28 cellular contexts compared by ENCODE assay signal in the genomic region with DNA sequence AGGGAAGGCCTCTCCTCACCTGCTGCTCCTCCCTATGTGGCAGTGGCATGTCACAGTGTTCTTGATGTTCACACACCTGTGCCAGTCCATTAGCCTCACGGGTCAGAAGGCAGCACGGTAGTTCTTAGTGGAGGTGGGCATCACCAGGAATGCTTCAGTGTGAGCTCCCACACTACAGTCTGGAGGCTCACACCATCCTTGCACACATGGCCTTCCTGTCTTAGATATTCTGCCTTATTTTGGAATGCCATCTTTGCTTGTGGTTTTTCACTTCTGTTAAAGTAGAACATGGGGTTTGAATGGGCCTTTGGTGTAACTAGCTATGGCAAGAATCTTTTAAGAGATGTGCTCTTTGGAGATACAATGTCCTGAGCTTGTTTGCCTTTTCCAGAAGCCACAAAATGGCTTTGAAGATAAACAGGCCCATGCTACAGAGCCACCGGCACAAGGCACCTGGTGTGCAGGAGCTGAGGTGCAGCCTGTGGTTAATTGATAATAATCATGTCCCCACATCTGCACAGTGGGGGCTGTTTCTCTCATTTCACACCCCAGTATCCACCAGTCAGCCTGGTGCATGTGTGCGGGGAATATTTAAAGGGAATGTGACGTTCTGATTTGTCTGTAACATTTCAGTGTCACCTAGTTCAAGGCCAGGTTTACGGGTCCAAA. TPM values are rescaled to one million over a fixed set of nuclear protein-coding genes. Genes with fewer than 3 reads are reported as not detected.
A peak's percentile ranks its signal among the peaks of the same experiment; 100 is the strongest.
DNase-seq lines count a peak whose midpoint lies in the region; ATAC-seq and TF ChIP-seq lines count a peak whose summit lies in the region.
"Had no signal": no experiment of that assay in that cellular context is flagged by ENCODE, and none has a peak within 500 bp of the region (broad histone marks: within the 10 kb centered on the region; RNA-seq: fewer than 3 reads in every experiment).

No MANE protein-coding gene starts in this region.

- H3K27me3 ChIP-seq in CD8-positive, alpha-beta T cell (ENCODE audit: insufficient read depth, low read length): no peaks in the 10 kb centered on the region
- H3K27me3 ChIP-seq in DND-41 (ENCODE audit: insufficient read depth, low read length, poor library complexity): no peaks in the 10 kb centered on the region
- no peaks in the 10 kb centered on the region for H3K27me3 ChIP-seq in lower lobe of right lung (ENCODE audit: low read depth)

- CTCF ChIA-PET in CD8-positive, alpha-beta T cell (lab: Charles Lee): interaction anchor here (1.1 to 2.0 kb wide), 8 partner anchors 10 to 60 kb away, joined by 3 to 11 read pairs (median 4); no protein-coding TSS in a partner anchor
- CTCF ChIA-PET in WTC11 (lab: Charles Lee): interaction anchor here (0.8 to 2.4 kb wide), 12 partner anchors 14 to 87 kb away, joined by 3 to 14 read pairs (median 6); no protein-coding TSS in a partner anchor

- peaks cover 36% of the 10 kb centered on the region for H3K79me2 ChIP-seq in DND-41 (ENCODE audit: insufficient read depth, low read length)

- H3K4me1 ChIP-seq in CD8-positive, alpha-beta T cell (ENCODE audit: insufficient read depth, low read length): peaks cover 27% of the 10 kb centered on the region
- H3K4me1 ChIP-seq in DND-41 (ENCODE audit: insufficient read depth, low read length) (peaks cover 25% of the 10 kb centered on the region), lower lobe of right lung (peaks cover 26% of the 10 kb centered on the region)

- H3K9ac ChIP-seq in DND-41 (ENCODE audit: low read depth, low read length): no peak overlapping the region

- H3K4me1 Mint-ChIP-seq in CD8-positive, alpha-beta T cell (ENCODE audit: low read depth): peaks cover 25% of the 10 kb centered on the region
- H3K4me1 Mint-ChIP-seq in WTC11: peaks cover 13% of the 10 kb centered on the region
- peaks cover 18% of the 10 kb centered on the region for H3K4me1 Mint-ChIP-seq in activated CD4-positive, alpha-beta T cell treated with anti-CD3 and anti-CD28 coated beads, Interleukin-2, amount 10 ng/mL, durations not matched to agents 24 days and 14 days

- H3K36me3 Mint-ChIP-seq in CD8-positive, alpha-beta T cell: peaks cover 63% of the 10 kb centered on the region
- peaks cover 61% of the 10 kb centered on the region for H3K36me3 Mint-ChIP-seq in WTC11
- H3K36me3 Mint-ChIP-seq in activated CD4-positive, alpha-beta T cell treated with anti-CD3 and anti-CD28 coated beads, Interleukin-2, amount 10 ng/mL, durations not matched to agents 24 days and 14 days (ENCODE audit: low read depth): peaks cover 56% of the 10 kb centered on the region

- H3K36me3 ChIP-seq in CD8-positive, alpha-beta T cell (ENCODE audit: insufficient read depth, low read length): peaks cover 43% of the 10 kb centered on the region
- H3K36me3 ChIP-seq in DND-41 (ENCODE audit: insufficient read depth, low read length) (peaks cover 63% of the 10 kb centered on the region), lower lobe of right lung (peaks cover 60% of the 10 kb centered on the region)

- no peak overlapping the region for H3K27ac ChIP-seq in CD8-positive, alpha-beta T cell (ENCODE audit: low read depth, low read length)
- H3K27ac ChIP-seq in DND-41 (ENCODE audit: low read length) (peak overlapping the region; percentile 30; the same call in 1 of the 2 replicates), lower lobe of right lung (no peak overlapping the region)
- H3K27ac ChIP-seq: C4-2B, HL-60 had no signal

- H3K27me3 Mint-ChIP-seq in CD8-positive, alpha-beta T cell (ENCODE audit: low read depth): no peaks in the 10 kb centered on the region
- no peaks in the 10 kb centered on the region for H3K27me3 Mint-ChIP-seq in WTC11 (ENCODE audit: low read depth)
- H3K27me3 Mint-ChIP-seq in activated CD4-positive, alpha-beta T cell treated with anti-CD3 and anti-CD28 coated beads, Interleukin-2, amount 10 ng/mL, durations not matched to agents 24 days and 14 days: no peaks in the 10 kb centered on the region

- no peak overlapping the region for H3K4me3 ChIP-seq in CD8-positive, alpha-beta T cell (ENCODE audit: low read depth, low read length)
- H3K4me3 ChIP-seq in DND-41 (ENCODE audit: low read depth in 1 of 2, low read length in 2 of 2) (no peak overlapping the region), lower lobe of right lung (no peak overlapping the region)

- H3K9me3 ChIP-seq in CD8-positive, alpha-beta T cell (ENCODE audit: low read length): peaks cover 3% of the 10 kb centered on the region
- H3K9me3 ChIP-seq in DND-41 (ENCODE audit: insufficient read depth, low read length, severe bottlenecking): no peaks in the 10 kb centered on the region
- H3K9me3 ChIP-seq in lower lobe of right lung: no peaks in the 10 kb centered on the region

- H3K27ac Mint-ChIP-seq in CD8-positive, alpha-beta T cell: peak overlapping the region; percentile 41
- H3K27ac Mint-ChIP-seq in WTC11: peak overlapping the region; percentile 90; the same call in 1 of the 2 replicates
- no peak overlapping the region for H3K27ac Mint-ChIP-seq in activated CD4-positive, alpha-beta T cell treated with anti-CD3 and anti-CD28 coated beads, Interleukin-2, amount 10 ng/mL, durations not matched to agents 24 days and 14 days

- TF ChIP-seq CTCF in CD8-positive, alpha-beta T cell (IDR thresholded peaks at IDR 0.05): no peak
- TF ChIP-seq CTCF in DND-41 (IDR thresholded peaks at IDR 0.05; ENCODE audit: borderline replicate concordance, extremely low read depth, low read length, poor library complexity, severe bottlenecking) (no peak), WTC11 (IDR thresholded peaks at IDR 0.05) (no peak), lower lobe of right lung (IDR thresholded peaks at IDR 0.05) (no peak)

- H4K20me1 ChIP-seq in DND-41 (ENCODE audit: insufficient read depth, low read length): peaks cover 28% of the 10 kb centered on the region

- POLR2A ChIA-PET in CD8-positive, alpha-beta T cell (lab: Charles Lee): interaction anchor here (0.7 kb wide), 1 partner anchor 32 kb away, joined by 3 read pairs; no protein-coding TSS in a partner anchor
- POLR2A ChIA-PET in WTC11 (lab: Charles Lee): interaction anchor here (0.9 kb wide), 1 partner anchor 12 kb away, joined by 3 read pairs; a partner anchor contains a TSS

- H3K4me3 Mint-ChIP-seq in CD8-positive, alpha-beta T cell: no peak overlapping the region
- no peak overlapping the region for H3K4me3 Mint-ChIP-seq in WTC11
- no peak overlapping the region for H3K4me3 Mint-ChIP-seq in activated CD4-positive, alpha-beta T cell treated with anti-CD3 and anti-CD28 coated beads, Interleukin-2, amount 10 ng/mL, durations not matched to agents 24 days and 14 days

- ATAC-seq in CD8-positive, alpha-beta T cell: no peak
- ATAC-seq in DND-41 (ENCODE audit: insufficient read depth, low read depth) (no peak), WTC11 (no peak), lower lobe of right lung (no peak), HG02623 (IDR thresholded peaks at IDR 0.05; ENCODE audit: unreplicated experiment) (no peak)
- ATAC-seq: HCT116 had no signal

- H3K4me2 ChIP-seq in DND-41 (ENCODE audit: insufficient read depth, low read length): no peak overlapping the region

- DNase-seq in CD8-positive, alpha-beta T cell: no peak
- DNase-seq in DND-41 (no peak), WTC11 (ENCODE audit: low spot score) (no peak), lower lobe of right lung (peak; percentile 6), Kasumi-1 (lab: John Stamatoyannopoulos, UW) (no peak), CD1c-positive myeloid dendritic cell (ENCODE audit: extremely low spot score) (no peak)
- DNase-seq in activated CD4-positive, alpha-beta T cell treated with anti-CD3 and anti-CD28 coated beads, Interleukin-2, amount 10 ng/mL, durations not matched to agents 24 days and 14 days: no peak
- DNase-seq: GOT3; Karpas-422; NCI-H1105 treated with DMSO at 0.1 percent for 48 hours; NCI-H146; NCI-H1930; NCI-H2107; NCI-H446 treated with DMSO at 0.1 percent for 48 hours; NCI-H526; NCI-H82; NK-92 treated with Interleukin-12 subunit alpha and Interleukin-12 subunit beta, amount 100 ng/mL, for 24 hours; RPMI8226; SHP77 had no signal

- intact Hi-C loops in CD8-positive, alpha-beta T cell (cut with DNase I, micrococcal nuclease): no loop called here
- intact Hi-C loops in lower lobe of right lung (cut with DNase I): no loop called here
- intact Hi-C loops in activated CD4-positive, alpha-beta T cell treated with anti-CD3 and anti-CD28 coated beads, Interleukin-2, amount 10 ng/mL, durations not matched to agents 24 days and 14 days (cut with micrococcal nuclease): no loop called here

- no peaks in the 10 kb centered on the region for H3K9me3 Mint-ChIP-seq in CD8-positive, alpha-beta T cell
- no peaks in the 10 kb centered on the region for H3K9me3 Mint-ChIP-seq in WTC11
- no peaks in the 10 kb centered on the region for H3K9me3 Mint-ChIP-seq in activated CD4-positive, alpha-beta T cell treated with anti-CD3 and anti-CD28 coated beads, Interleukin-2, amount 10 ng/mL, durations not matched to agents 24 days and 14 days

- no peak overlapping the region for H2AFZ ChIP-seq in DND-41 (ENCODE audit: low read depth, low read length)

TF ChIP-seq in WTC11, 78 proteins besides CTCF, POLR2A, EP300 and RAD21 (continues in another document):
- no peak for TF ChIP-seq HMGA2 (CRISPR knock-in tag; IDR thresholded peaks at IDR 0.05)
- TF ChIP-seq, protein P1, sequence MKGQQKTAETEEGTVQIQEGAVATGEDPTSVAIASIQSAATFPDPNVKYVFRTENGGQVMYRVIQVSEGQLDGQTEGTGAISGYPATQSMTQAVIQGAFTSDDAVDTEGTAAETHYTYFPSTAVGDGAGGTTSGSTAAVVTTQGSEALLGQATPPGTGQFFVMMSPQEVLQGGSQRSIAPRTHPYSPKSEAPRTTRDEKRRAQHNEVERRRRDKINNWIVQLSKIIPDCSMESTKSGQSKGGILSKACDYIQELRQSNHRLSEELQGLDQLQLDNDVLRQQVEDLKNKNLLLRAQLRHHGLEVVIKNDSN (CRISPR knock-in tag; IDR thresholded peaks at IDR 0.05): no peak

RNA-seq across cellular contexts. Expression of a gene that starts 3.2 kb away (rescaled TPM):
- total RNA-seq in CD8-positive, alpha-beta T cell: 10 to 100 TPM; 19.1 to 22.6 TPM
- total RNA-seq in WTC11 (2021) (26.2 to 41.7 TPM (median 30.8 TPM) in 3 replicates), lower lobe of right lung (10.4 TPM)
- 13.0 and 14.0 TPM in 2 replicates for total RNA-seq in activated CD4-positive, alpha-beta T cell treated with anti-CD3 and anti-CD28 coated beads, Interleukin-2, amount 10 ng/mL, durations not matched to agents 24 days and 14 days
- total RNA-seq: M059J, SK-MEL-5 had no signal

RNA-seq across cellular contexts. Expression of a gene that starts 11.3 kb away (rescaled TPM):
- total RNA-seq in CD8-positive, alpha-beta T cell: 10 to 100 TPM; 48.7 to 48.8 TPM
- total RNA-seq in WTC11 (2021) (56.2 to 70.2 TPM (median 56.6 TPM) in 3 replicates), lower lobe of right lung (26.2 TPM)
- total RNA-seq in activated CD4-positive, alpha-beta T cell treated with anti-CD3 and anti-CD28 coated beads, Interleukin-2, amount 10 ng/mL, durations not matched to agents 24 days and 14 days: 50.0 and 58.0 TPM in 2 replicates

RNA-seq across cellular contexts. Expression of a gene that starts 23.0 kb away (rescaled TPM):
- total RNA-seq in CD8-positive, alpha-beta T cell: 10 to 100 TPM; 44.7 to 46.6 TPM
- total RNA-seq in WTC11 (2021): 69.3 to 87.3 TPM (median 71.6 TPM) in 3 replicates
- 54.6 TPM for total RNA-seq in lower lobe of right lung
- total RNA-seq in activated CD4-positive, alpha-beta T cell treated with anti-CD3 and anti-CD28 coated beads, Interleukin-2, amount 10 ng/mL, durations not matched to agents 24 days and 14 days: 58.5 and 61.2 TPM in 2 replicates

RNA-seq across cellular contexts. Expression of a gene that starts 57.5 kb away (rescaled TPM):
- under 1 TPM in 1 of 2 experiments, not detected in 1; 0.44 TPM for total RNA-seq in CD8-positive, alpha-beta T cell
- total RNA-seq in WTC11 (2021) (0.57 to 1.3 TPM (median 0.66 TPM) in 3 replicates), lower lobe of right lung (not detected)
- not detected in 2 replicates for total RNA-seq in activated CD4-positive, alpha-beta T cell treated with anti-CD3 and anti-CD28 coated beads, Interleukin-2, amount 10 ng/mL, durations not matched to agents 24 days and 14 days
- total RNA-seq: A673, Daoy, G401, M059J, SK-MEL-5 had no signal
